Comparison of ENCODE assay signal across 18 cellular contexts in the genomic region with DNA sequence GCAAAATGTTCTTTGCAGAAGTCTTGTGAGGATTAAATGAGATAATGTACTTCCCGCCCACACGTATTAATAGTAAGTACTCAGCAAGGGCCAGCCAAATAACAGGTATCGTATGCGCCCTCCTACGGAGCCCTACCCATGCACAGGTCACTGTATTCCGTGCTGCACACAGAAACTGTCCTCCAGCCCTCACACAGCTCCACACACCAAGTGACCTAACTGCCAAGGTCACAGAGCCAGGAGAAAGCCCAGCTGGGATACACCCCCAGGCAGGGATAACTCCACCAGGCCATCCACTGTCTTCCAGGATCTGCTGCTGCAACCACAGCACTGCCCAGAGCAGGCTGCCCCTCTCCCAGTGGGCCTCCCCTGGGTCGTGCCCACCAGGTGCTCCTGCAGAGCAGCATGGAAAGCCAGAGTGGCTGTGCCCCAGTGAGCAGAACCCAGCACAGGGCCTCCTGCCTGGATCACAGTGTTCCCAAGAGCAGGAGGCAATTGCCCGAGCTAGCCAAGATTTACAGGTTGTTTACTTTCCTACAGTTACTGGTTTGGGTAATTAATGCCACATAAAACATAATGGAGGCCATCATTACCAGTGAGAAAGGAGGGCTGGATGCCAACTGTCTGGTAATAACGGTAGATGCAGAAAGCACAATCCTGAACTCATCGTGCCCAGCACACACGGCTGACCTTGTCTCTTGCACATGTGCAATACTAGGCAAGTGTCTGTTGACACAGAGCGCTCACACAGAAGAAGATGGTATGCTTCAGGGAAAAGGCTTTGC. TPM values are rescaled to one million over a fixed set of nuclear protein-coding genes. Genes with fewer than 3 reads are reported as not detected.
A peak's percentile ranks its signal among the peaks of the same experiment; 100 is the strongest.
DNase-seq lines count a peak whose midpoint lies in the region; ATAC-seq, FAIRE-seq and TF ChIP-seq lines count a peak whose summit lies in the region.
"Had no signal": no experiment of that assay in that cellular context is flagged by ENCODE, and none has a peak within 500 bp of the region (broad histone marks: within the 10 kb centered on the region; RNA-seq: fewer than 3 reads in every experiment).

No MANE protein-coding gene starts in this region.

- H3K36me3 ChIP-seq in pancreas = no peaks in the 10 kb centered on the region
- H3K36me3 ChIP-seq: BLaER1 treated with 17β-estradiol and CSF1 and Interleukin-3, amounts not matched to agents 10 nM and 100 nM had no signal

- H3K27me3 Mint-ChIP-seq in osteocyte (ENCODE audit: unreplicated experiment) = peaks cover 13% of the 10 kb centered on the region

- H3K27ac ChIP-seq in pancreas = peak overlapping the region in 1 of 4 donors; percentile 16
- H3K27ac ChIP-seq: BLaER1 treated with 17β-estradiol and CSF1 and Interleukin-3, amounts not matched to agents 10 nM and 100 nM; foreskin keratinocyte had no signal

- WGBS in pancreas, 2 donors = 63 to 65% methylated on average over 12 of the region's 12 CpGs

- intact Hi-C loops in pancreas (cut with DNase I) = no loop called here

- H3K9me3 Mint-ChIP-seq in osteocyte (ENCODE audit: unreplicated experiment) = no peaks in the 10 kb centered on the region
- H3K9me3 Mint-ChIP-seq: activated CD4-positive, alpha-beta memory T cell treated with anti-CD3 and anti-CD28 coated beads, Interleukin-2, amount 10 ng/mL, durations not matched to agents 7 days and 5 days; activated T-helper 2 cell treated with anti-CD3 and anti-CD28 coated beads, Interferon-gamma antibody, Interleukin-2, Interleukin-4, amounts not matched to agents 10 μg/mL and 5 μg/mL and 100 μg/mL, durations not matched to agents 14 hours and 24 hours and 36 hours; immature natural killer cell had no signal

- peaks cover 0 to 3% (median 0%) of the 10 kb centered on the region in 3 donors for H3K4me1 ChIP-seq in pancreas
- H3K4me1 ChIP-seq: foreskin keratinocyte had no signal

- H3K4me1 Mint-ChIP-seq in osteocyte (ENCODE audit: unreplicated experiment) = no peaks in the 10 kb centered on the region

- no peak for FAIRE-seq in pancreas (lab: Jason Lieb, UNC)

- TF ChIP-seq CTCF in pancreas (IDR thresholded peaks at IDR 0.05) (no peak), osteocyte (IDR thresholded peaks at IDR 0.05) (no peak)

- no peaks in the 10 kb centered on the region for H3K27me3 ChIP-seq in pancreas
- H3K27me3 ChIP-seq: BLaER1 treated with 17β-estradiol and CSF1 and Interleukin-3, amounts not matched to agents 10 nM and 100 nM; foreskin keratinocyte had no signal

- no peak overlapping the region for H3K27ac Mint-ChIP-seq in osteocyte (ENCODE audit: unreplicated experiment)
- H3K27ac Mint-ChIP-seq: activated CD4-positive, alpha-beta memory T cell treated with anti-CD3 and anti-CD28 coated beads, Interleukin-2, amount 10 ng/mL, durations not matched to agents 7 days and 5 days; activated T-helper 2 cell treated with anti-CD3 and anti-CD28 coated beads, Interferon-gamma antibody, Interleukin-2, Interleukin-4, amounts not matched to agents 10 μg/mL and 5 μg/mL and 100 μg/mL, durations not matched to agents 14 hours and 24 hours and 36 hours; brain; immature natural killer cell had no signal

- H3K4me3 Mint-ChIP-seq in osteocyte (ENCODE audit: unreplicated experiment) = no peak overlapping the region
- H3K4me3 Mint-ChIP-seq: activated CD4-positive, alpha-beta memory T cell treated with anti-CD3 and anti-CD28 coated beads, Interleukin-2, amount 10 ng/mL, durations not matched to agents 7 days and 5 days; brain; immature natural killer cell had no signal

- no peaks in the 10 kb centered on the region for H3K9me3 ChIP-seq in pancreas
- H3K9me3 ChIP-seq: BLaER1 treated with 17β-estradiol and CSF1 and Interleukin-3, amounts not matched to agents 10 nM and 100 nM had no signal

- no peak overlapping the region for H3K4me3 ChIP-seq in pancreas
- H3K4me3 ChIP-seq: BLaER1 treated with 17β-estradiol and CSF1 and Interleukin-3, amounts not matched to agents 10 nM and 100 nM had no signal

- ATAC-seq in pancreas (peak; percentile 59 to 84 (median 62)), HG03159 (IDR thresholded peaks at IDR 0.05; ENCODE audit: unreplicated experiment) (no peak)
- ATAC-seq: foreskin keratinocyte, HCT116 had no signal

- DNase-seq in DMS79 (lab: John Stamatoyannopoulos, UW) (peak; percentile 92), NCI-H1694 treated with DMSO at 0.1 percent for 48 hours (lab: John Stamatoyannopoulos, UW) (peak; percentile 59), NCI-H774 (lab: John Stamatoyannopoulos, UW) (peak; percentile 78), pancreas (no peak), NCI-H128 (lab: John Stamatoyannopoulos, UW; ENCODE audit: unreplicated experiment) (no peak), osteocyte (ENCODE audit: extremely low spot score, unreplicated experiment) (no peak)
- no peak for DNase-seq in stimulated activated CD4-positive, alpha-beta T cell treated with anti-CD3 and anti-CD28 coated beads, Interleukin-4, amount 100 ng/mL, for 4 hours
- DNase-seq: activated CD4-positive, alpha-beta memory T cell treated with anti-CD3 and anti-CD28 coated beads, Interleukin-2, amount 10 ng/mL, durations not matched to agents 7 days and 5 days; effector CD8-positive, alpha-beta T cell; foreskin keratinocyte; immature natural killer cell had no signal

- H3K36me3 Mint-ChIP-seq in osteocyte (ENCODE audit: unreplicated experiment) = no peaks in the 10 kb centered on the region
- H3K36me3 Mint-ChIP-seq: brain, immature natural killer cell had no signal

RNA-seq across cellular contexts. Expression of a gene that starts 24.4 kb away (rescaled TPM):
- total RNA-seq in pancreas = 1 to 10 TPM; 3.9 to 7.7 (median 4.7) TPM
- 1 to 10 TPM; 2.0 to 3.9 TPM for polyA plus RNA-seq in pancreas
- not detected in 2 replicates for total RNA-seq in osteocyte
- total RNA-seq: activated T-helper 2 cell treated with anti-CD3 and anti-CD28 coated beads, Interferon-gamma antibody, Interleukin-2, Interleukin-4, amounts not matched to agents 10 μg/mL and 5 μg/mL and 100 μg/mL, durations not matched to agents 14 hours and 24 hours and 36 hours; myocyte; RPMI7951 had no signal

Comparison
In these comparisons a context has a peak if more than half of its experiments do, and no peak if none do; other contexts are left out.
1. DNase-seq: peak in DMS79 (single experiment), NCI-H1694 treated with DMSO at 0.1 percent for 48 hours (single experiment) and NCI-H774 (single experiment); none in pancreas (0 of 6), NCI-H128 (single experiment), stimulated activated CD4-positive, alpha-beta T cell treated with anti-CD3 and anti-CD28 coated beads, Interleukin-4, amount 100 ng/mL, for 4 hours (0 of 2) and osteocyte (single experiment).